In genomic region chrX:1807301-1807731, GRCh38 we compare ENCODE assay signal across 11 cellular contexts.
A peak's percentile ranks its signal among the peaks of the same experiment; 100 is the strongest.
DNase-seq lines count a peak whose midpoint lies in the region; ATAC-seq and TF ChIP-seq lines count a peak whose summit lies in the region.
"Had no signal": no experiment of that assay in that cellular context is flagged by ENCODE, and none has a peak within 500 bp of the region (broad histone marks: within the 10 kb centered on the region; RNA-seq: fewer than 3 reads in every experiment).

No MANE protein-coding gene starts in this region.

- no peak overlapping the region for H3K27ac ChIP-seq in neural progenitor cell
- H3K27ac ChIP-seq: left ventricle myocardium inferior had no signal

- POLR2A ChIA-PET in activated CD4-positive, alpha-beta T cell treated with anti-CD3 and anti-CD28 coated beads for 36 hours (lab: Charles Lee) = no interaction called here

- no peaks in the 10 kb centered on the region for H4K20me1 ChIP-seq in neural progenitor cell (ENCODE audit: low read depth)

- peak overlapping the region; percentile 91 for H3K4me2 ChIP-seq in neural progenitor cell

- DNase-seq in GM04504 (ENCODE audit: low read depth) = peak; percentile 2
- peak; percentile 4 for DNase-seq in NCI-H524 treated with DMSO at 0.1 percent for 48 hours (lab: John Stamatoyannopoulos, UW)
- peak; percentile 66 for DNase-seq in ecto neural progenitor cell (ENCODE audit: low spot score)
- DNase-seq in neural progenitor cell (ENCODE audit: low spot score) = peak; percentile 84
- DNase-seq in GM10266 (ENCODE audit: extremely low spot score) = no peak
- no peak for DNase-seq in activated CD4-positive, alpha-beta T cell treated with anti-CD3 and anti-CD28 coated beads for 36 hours
- no peak for DNase-seq in NCI-H1930 (lab: John Stamatoyannopoulos, UW)
- DNase-seq in GF-D8 (lab: John Stamatoyannopoulos, UW) = no peak
- DNase-seq: DND-41, left ventricle myocardium inferior, NCI-H2029 had no signal

- ATAC-seq in activated CD4-positive, alpha-beta T cell treated with anti-CD3 and anti-CD28 coated beads for 36 hours = no peak

- no peaks in the 10 kb centered on the region for H3K27me3 ChIP-seq in neural progenitor cell

- peaks cover 7% of the 10 kb centered on the region for H3K4me1 ChIP-seq in neural progenitor cell
- H3K4me1 ChIP-seq: left ventricle myocardium inferior had no signal

- peak overlapping the region; percentile 44 for H3K4me3 ChIP-seq in neural progenitor cell
- H3K4me3 ChIP-seq: left ventricle myocardium inferior had no signal

- H3K9ac ChIP-seq in neural progenitor cell = no peak overlapping the region

- H3K4me1 Mint-ChIP-seq in neural progenitor cell = peaks cover 10% of the 10 kb centered on the region
- no peaks in the 10 kb centered on the region for H3K4me1 Mint-ChIP-seq in activated CD4-positive, alpha-beta T cell treated with anti-CD3 and anti-CD28 coated beads for 36 hours

- H2AFZ ChIP-seq in neural progenitor cell (replicated peaks) = no peak overlapping the region

- H3F3A ChIP-seq in neural progenitor cell (ENCODE audit: low read depth) = peaks cover 12% of the 10 kb centered on the region

- H3K27me3 Mint-ChIP-seq in neural progenitor cell (ENCODE audit: insufficient read depth, low read depth) = peaks cover 7% of the 10 kb centered on the region
- H3K27me3 Mint-ChIP-seq in activated CD4-positive, alpha-beta T cell treated with anti-CD3 and anti-CD28 coated beads for 36 hours = peaks cover 5% of the 10 kb centered on the region

- peak overlapping the region; percentile 96 for H3K27ac Mint-ChIP-seq in neural progenitor cell
- H3K27ac Mint-ChIP-seq in activated CD4-positive, alpha-beta T cell treated with anti-CD3 and anti-CD28 coated beads for 36 hours = no peak overlapping the region

- peaks cover 10% of the 10 kb centered on the region for H3K9me3 Mint-ChIP-seq in neural progenitor cell
- no peaks in the 10 kb centered on the region for H3K9me3 Mint-ChIP-seq in activated CD4-positive, alpha-beta T cell treated with anti-CD3 and anti-CD28 coated beads for 36 hours (ENCODE audit: low read depth)

- H3K36me3 ChIP-seq in neural progenitor cell = no peaks in the 10 kb centered on the region
- H3K36me3 ChIP-seq: left ventricle myocardium inferior had no signal

- no peaks in the 10 kb centered on the region for H3K9me3 ChIP-seq in neural progenitor cell (ENCODE audit: low read depth)
- H3K9me3 ChIP-seq: left ventricle myocardium inferior had no signal

- CTCF ChIA-PET in activated CD4-positive, alpha-beta T cell treated with anti-CD3 and anti-CD28 coated beads for 36 hours (lab: Charles Lee) = no interaction called here

- no peak for TF ChIP-seq CTCF in neural progenitor cell (IDR thresholded peaks at IDR 0.05)
- no peak for TF ChIP-seq CTCF in GM10266 (IDR thresholded peaks at IDR 0.05; ENCODE audit: control insufficient read depth, insufficient read depth, low read depth, missing control alignments)

- H3K36me3 Mint-ChIP-seq in neural progenitor cell = no peaks in the 10 kb centered on the region
- H3K36me3 Mint-ChIP-seq in activated CD4-positive, alpha-beta T cell treated with anti-CD3 and anti-CD28 coated beads for 36 hours (ENCODE audit: low read depth) = no peaks in the 10 kb centered on the region

- intact Hi-C loops in activated CD4-positive, alpha-beta T cell treated with anti-CD3 and anti-CD28 coated beads for 36 hours (cut with DNase I, micrococcal nuclease) = no loop called here

- peak overlapping the region; percentile 82 for H3K4me3 Mint-ChIP-seq in neural progenitor cell
- no peak overlapping the region for H3K4me3 Mint-ChIP-seq in activated CD4-positive, alpha-beta T cell treated with anti-CD3 and anti-CD28 coated beads for 36 hours

- H3K79me2 ChIP-seq in neural progenitor cell (ENCODE audit: low read depth) = no peaks in the 10 kb centered on the region

Comparison
In these comparisons a context has a peak if more than half of its experiments do, and no peak if none do; other contexts are left out.
1. DNase-seq: peak in GM04504 (single experiment), NCI-H524 treated with DMSO at 0.1 percent for 48 hours (single experiment), ecto neural progenitor cell (single experiment) and neural progenitor cell (single experiment); none in GM10266 (single experiment), activated CD4-positive, alpha-beta T cell treated with anti-CD3 and anti-CD28 coated beads for 36 hours (single experiment), NCI-H1930 (0 of 2) and GF-D8 (single experiment).